Comparison of ENCODE assay signal across 1 cellular context in the genomic region with DNA sequence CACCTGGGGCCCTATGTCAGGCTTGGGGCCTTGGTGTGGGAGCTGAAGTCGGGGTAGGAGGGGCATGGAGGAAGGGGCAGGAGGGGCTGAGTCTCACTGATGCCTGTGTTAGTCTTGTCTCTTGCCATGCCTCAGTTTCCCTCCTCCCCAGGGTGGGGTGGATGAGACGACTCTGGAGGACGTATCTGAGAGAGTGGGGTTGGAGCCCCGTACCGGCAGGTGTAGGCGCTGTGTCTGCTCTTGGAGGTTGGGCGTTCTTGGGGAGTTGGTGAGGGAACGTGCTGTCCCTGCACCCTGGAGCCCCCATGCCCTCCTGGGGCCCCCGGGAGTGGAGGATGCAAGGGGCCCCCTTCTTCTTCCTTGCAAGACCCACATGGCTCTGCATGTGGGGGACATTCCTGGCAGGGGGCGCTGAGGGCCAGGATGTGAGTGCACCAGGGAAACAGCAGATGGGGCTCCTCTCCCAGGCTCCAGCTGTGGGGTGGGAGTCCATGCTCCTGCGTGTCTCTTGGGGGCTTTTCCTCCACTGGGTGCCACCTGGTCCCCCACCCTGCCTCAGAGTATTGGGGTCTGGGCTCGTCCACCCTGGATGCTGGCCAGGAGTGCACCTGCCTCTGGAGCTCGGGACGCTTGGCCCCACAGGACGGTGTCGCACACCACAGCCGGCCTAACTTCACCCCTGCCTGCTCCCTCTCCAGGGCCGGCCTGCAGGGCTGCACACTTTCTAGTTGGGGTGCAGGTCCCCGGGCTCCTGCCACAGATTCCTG.
TF ChIP-seq lines count a peak whose summit lies in the region.

No MANE protein-coding gene starts in this region.

TF ChIP-seq in A549, 52 proteins besides CTCF, POLR2A, EP300 and RAD21:
- no peak for TF ChIP-seq CBX8 (IDR thresholded peaks at IDR 0.05)
- no peak for TF ChIP-seq CHD2 (IDR thresholded peaks at IDR 0.05; ENCODE audit: low read length, partially characterized antibody)
- no peak for TF ChIP-seq ZFP36 (IDR thresholded peaks at IDR 0.05; ENCODE audit: borderline replicate concordance, partially characterized antibody)
- TF ChIP-seq SMC3 (IDR thresholded peaks at IDR 0.05) = peak; percentile 19; the same call in 1 of the 3 replicates
